Comparison of ENCODE assay signal across 1 cellular context in genomic region chr19:45010306-45010705, GRCh38.
TF ChIP-seq lines count a peak whose summit lies in the region.

No MANE protein-coding gene starts in this region.

TF ChIP-seq in K562, 482 proteins besides CTCF, POLR2A, EP300 and RAD21 (continues in another document):
- TF ChIP-seq ZBTB40 (IDR thresholded peaks at IDR 0.05) (no peak), ZBTB40 (CRISPR knock-in tag; IDR thresholded peaks at IDR 0.05) (no peak), AFF1 (IDR thresholded peaks at IDR 0.05; ENCODE audit: low read depth in 1 of 2, partially characterized antibody in 2 of 2) (peak in 1 of 2 experiments; percentile 47), NCOA4 (IDR thresholded peaks at IDR 0.05; ENCODE audit: partially characterized antibody) (no peak), IRF1 (CRISPR knock-in tag; IDR thresholded peaks at IDR 0.05; ENCODE audit: borderline replicate concordance) (no peak), GABPB1 (CRISPR knock-in tag; IDR thresholded peaks at IDR 0.05) (no peak), ZNF57 (CRISPR knock-in tag; IDR thresholded peaks at IDR 0.05) (no peak), HDGF (IDR thresholded peaks at IDR 0.05) (no peak), RBM14 (IDR thresholded peaks at IDR 0.05; ENCODE audit: borderline replicate concordance, insufficient read depth, low read depth, low read length) (no peak), POLR2G (IDR thresholded peaks at IDR 0.05; ENCODE audit: low read depth, low read length) (no peak), ELF4 (CRISPR knock-in tag; IDR thresholded peaks at IDR 0.05) (no peak), POLR2AphosphoS2 (IDR thresholded peaks at IDR 0.05; ENCODE audit: low read length) (no peak), FUS (optimal IDR thresholded peaks at IDR 0.05; ENCODE audit: low read depth, low read length) (no peak), SIN3B (IDR thresholded peaks at IDR 0.05; ENCODE audit: low read depth) (no peak), U2AF1 (optimal IDR thresholded peaks at IDR 0.05; ENCODE audit: low read depth, low read length) (no peak), PBX2 (CRISPR knock-in tag; IDR thresholded peaks at IDR 0.05; ENCODE audit: low read depth) (no peak), PBX2 (tag; conservative IDR thresholded peaks at IDR 0.05; ENCODE audit: low read depth) (no peak), HNRNPLL (IDR thresholded peaks at IDR 0.05; ENCODE audit: low read depth, low read length, poor library complexity, severe bottlenecking) (no peak), CREB5 (CRISPR knock-in tag; IDR thresholded peaks at IDR 0.05) (no peak), EP400 (IDR thresholded peaks at IDR 0.05) (no peak), ZNF324 (CRISPR knock-in tag; IDR thresholded peaks at IDR 0.05) (no peak), SP1 (CRISPR knock-in tag; IDR thresholded peaks at IDR 0.05) (no peak), PYGO2 (tag; IDR thresholded peaks at IDR 0.05) (no peak), NR3C1 (CRISPR knock-in tag; IDR thresholded peaks at IDR 0.05) (no peak), DEAF1 (CRISPR knock-in tag; IDR thresholded peaks at IDR 0.05) (no peak), EWSR1 (IDR thresholded peaks at IDR 0.05; ENCODE audit: borderline replicate concordance, low read depth, partially characterized antibody) (no peak), FOXK1 (CRISPR knock-in tag; IDR thresholded peaks at IDR 0.05; ENCODE audit: borderline replicate concordance) (no peak), RB1 (IDR thresholded peaks at IDR 0.05; ENCODE audit: low read depth) (no peak), ZFP30 (CRISPR knock-in tag; IDR thresholded peaks at IDR 0.05; ENCODE audit: borderline replicate concordance) (no peak), ZNF764 (CRISPR knock-in tag; IDR thresholded peaks at IDR 0.05; ENCODE audit: low read depth) (no peak), GATA2 (CRISPR knock-in tag; IDR thresholded peaks at IDR 0.05) (peak; percentile 80), ZNF23 (CRISPR knock-in tag; IDR thresholded peaks at IDR 0.05) (no peak), E2F3 (CRISPR knock-in tag; IDR thresholded peaks at IDR 0.05) (no peak), CBFA2T3 (IDR thresholded peaks at IDR 0.05) (peak; percentile 71), WHSC1 (IDR thresholded peaks at IDR 0.05; ENCODE audit: low read length) (no peak), ZBTB1 (CRISPR knock-in tag; IDR thresholded peaks at IDR 0.05; ENCODE audit: borderline replicate concordance, low read depth) (no peak), HOXB6 (CRISPR knock-in tag; IDR thresholded peaks at IDR 0.05; ENCODE audit: borderline replicate concordance) (no peak), TCF3 (CRISPR knock-in tag; IDR thresholded peaks at IDR 0.05) (peak; percentile 30; the same call in 1 of the 2 replicates), THAP12 (CRISPR knock-in tag; IDR thresholded peaks at IDR 0.05) (no peak), FOXK2 (conservative IDR thresholded peaks at IDR 0.05 in 1 of 2, IDR thresholded peaks at IDR 0.05 in 1 of 2; ENCODE audit: low read depth in 2 of 2) (peak; percentile 42 to 56; a peak in 1 of 4 replicates)
